17 cellular contexts compared by ENCODE assay signal in the genomic region with DNA sequence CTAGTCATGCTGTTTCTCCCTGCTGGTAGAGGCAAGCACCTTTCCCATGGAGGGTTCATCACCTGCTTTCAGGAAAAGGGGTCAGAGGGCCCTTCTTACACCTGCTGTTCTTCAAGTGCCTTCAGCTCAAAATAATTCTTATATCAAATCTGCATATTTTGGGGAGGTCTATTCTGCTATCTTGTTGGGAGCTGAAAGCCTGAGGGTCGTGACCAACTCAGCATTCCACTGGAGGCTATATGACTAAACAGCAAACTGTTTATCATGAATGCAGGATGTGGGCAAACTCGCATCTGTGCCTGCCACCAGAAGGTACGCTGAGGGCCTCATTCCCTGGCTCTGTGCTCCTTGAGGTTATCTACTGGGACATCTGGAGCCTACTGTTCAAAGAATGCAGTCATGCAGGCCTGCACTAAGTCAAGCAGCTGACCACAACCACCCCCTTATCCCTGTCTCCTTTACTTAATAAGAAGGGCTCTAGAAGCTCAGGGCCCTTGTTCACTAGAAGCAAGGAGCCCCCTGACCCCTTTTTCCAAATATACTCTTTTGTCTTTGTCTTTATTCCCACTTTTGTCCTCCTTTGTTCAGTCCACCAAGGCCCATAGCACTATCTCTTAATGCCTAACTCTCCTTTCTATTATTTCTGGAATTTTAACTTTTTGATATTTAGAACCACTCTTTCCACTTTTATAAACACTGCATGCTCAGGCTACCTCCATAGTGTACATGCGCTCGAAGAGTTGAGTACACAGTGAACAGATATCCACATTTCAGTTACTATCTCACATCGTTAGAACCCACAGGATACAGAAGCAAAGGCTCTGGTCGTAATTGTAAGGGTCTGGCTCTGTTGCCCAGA. TPM values are rescaled to one million over a fixed set of nuclear protein-coding genes. Genes with fewer than 3 reads are reported as not detected.
DNase-seq lines count a peak whose midpoint lies in the region; TF ChIP-seq lines count a peak whose summit lies in the region.
"Had no signal": no experiment of that assay in that cellular context is flagged by ENCODE, and none has a peak within 500 bp of the region (broad histone marks: within the 10 kb centered on the region; RNA-seq: fewer than 3 reads in every experiment).

No MANE protein-coding gene starts in this region.

- H3K4me2 ChIP-seq in Karpas-422 (ENCODE audit: low read depth, low read length, poor library complexity, severe bottlenecking), result no peak overlapping the region
- H3K4me2 ChIP-seq: BLaER1 had no signal

- no peaks in the 10 kb centered on the region for H3K36me3 Mint-ChIP-seq in endothelial cell (ENCODE audit: low read depth, unreplicated experiment)

- H3K27me3 Mint-ChIP-seq in endothelial cell (ENCODE audit: unreplicated experiment), result peaks cover 11% of the 10 kb centered on the region

- TF ChIP-seq POLR2A in spleen (IDR thresholded peaks at IDR 0.05), result no peak

- no peaks in the 10 kb centered on the region for H3K36me3 ChIP-seq in spleen
- no peaks in the 10 kb centered on the region for H3K36me3 ChIP-seq in Karpas-422 (ENCODE audit: insufficient read depth, low read length)
- H3K36me3 ChIP-seq: HAP-1 had no signal

- peaks cover 10% of the 10 kb centered on the region for H3K4me1 Mint-ChIP-seq in endothelial cell (ENCODE audit: unreplicated experiment)

- H3K27ac Mint-ChIP-seq in endothelial cell (ENCODE audit: unreplicated experiment), result no peak overlapping the region

- H3K4me1 ChIP-seq in spleen (peaks cover 0 to 16% (median 13%) of the 10 kb centered on the region in 6 donors), Karpas-422 (ENCODE audit: low read length) (no peaks in the 10 kb centered on the region)
- H3K4me1 ChIP-seq: BLaER1, HAP-1 had no signal

- H2AFZ ChIP-seq in Karpas-422 (ENCODE audit: low read length), result no peak overlapping the region

- no peaks in the 10 kb centered on the region for H3K79me2 ChIP-seq in Karpas-422 (ENCODE audit: low read length)

- H3K9ac ChIP-seq in Karpas-422 (ENCODE audit: low read length), result no peak overlapping the region
- H3K9ac ChIP-seq: BLaER1 had no signal

- H3K4me3 Mint-ChIP-seq in endothelial cell (ENCODE audit: unreplicated experiment), result peak overlapping the region; percentile 22

- no peak overlapping the region for H3K27ac ChIP-seq in spleen
- no peak overlapping the region for H3K27ac ChIP-seq in Karpas-422 (ENCODE audit: low read length)
- H3K27ac ChIP-seq: BLaER1 had no signal

- TF ChIP-seq CTCF in endothelial cell (IDR thresholded peaks at IDR 0.05; ENCODE audit: unreplicated experiment), result no peak
- no peak for TF ChIP-seq CTCF in spleen (IDR thresholded peaks at IDR 0.05 in 8 of 11, conservative IDR thresholded peaks at IDR 0.05 in 3 of 11)

- peaks cover 0 to 29% (median 13%) of the 10 kb centered on the region in 7 donors for H3K27me3 ChIP-seq in spleen (replicated peaks in 1 of 7)
- H3K27me3 ChIP-seq in Karpas-422 (ENCODE audit: low read length), result no peaks in the 10 kb centered on the region

- 85 to 92% (median 87%) methylated on average over 7 of the region's 7 CpGs for WGBS in spleen, 5 donors

- no peaks in the 10 kb centered on the region for H4K20me1 ChIP-seq in Karpas-422 (ENCODE audit: insufficient read depth, low read depth, low read length)

- H3K9me2 ChIP-seq in Karpas-422 (replicated peaks; ENCODE audit: insufficient read depth, low read length), result no peaks in the 10 kb centered on the region

- DNase-seq in H4 (ENCODE audit: low spot score) (peak; percentile 67), OCI-M2 (lab: John Stamatoyannopoulos, UW; ENCODE audit: unreplicated experiment) (peak; percentile 29), endothelial cell (ENCODE audit: low spot score) (no peak), spleen (peak; percentile 22), Karpas-422 (no peak), HPDE6-E6E7 (ENCODE audit: extremely low spot score) (no peak), SHP77 (lab: John Stamatoyannopoulos, UW) (no peak)
- DNase-seq: DMS 273 treated with DMSO at 0.1 percent for 48 hours, NCI-H1092 treated with DMSO at 0.1 percent for 48 hours, NCI-H187, NCI-H446 treated with DMSO at 0.1 percent for 48 hours, NCI-H748 treated with DMSO at 0.1 percent for 48 hours, SW 1271 had no signal

- intact Hi-C loops in spleen (cut with DNase I; ENCODE audit: low total_unique reads), result no loop called here

- H3K4me3 ChIP-seq in spleen (no peak overlapping the region), Karpas-422 (ENCODE audit: low read length) (no peak overlapping the region)
- H3K4me3 ChIP-seq: BLaER1, GM12878, HAP-1 had no signal

- H3K9me3 ChIP-seq in spleen (no peaks in the 10 kb centered on the region), Karpas-422 (ENCODE audit: low read length) (no peaks in the 10 kb centered on the region)
- H3K9me3 ChIP-seq: HAP-1 had no signal

- H3K9me3 Mint-ChIP-seq in endothelial cell (ENCODE audit: unreplicated experiment), result no peaks in the 10 kb centered on the region

RNA-seq across cellular contexts. Expression of a gene that starts 4.5 kb away (rescaled TPM):
- not detected in 2 replicates for total RNA-seq in H4 (2014; rRNA removed; shearing (Covaris generic))
- 2.3 TPM for total RNA-seq in endothelial cell (ENCODE audit: unreplicated experiment)
- total RNA-seq in spleen, result 1 to 10 TPM; 3.5 to 7.1 (median 5.4) TPM
- polyA plus RNA-seq in spleen, result 1 to 10 TPM in 1 of 3 donors, under 1 TPM in 2; 0.36 to 4.0 (median 0.96) TPM
- total RNA-seq in Karpas-422 (2014; rRNA removed; shearing (Covaris generic); ENCODE audit: low replicate concordance), result 0.29 TPM in 1 of 2 replicates, not detected in the other
- total RNA-seq: G401, GM12878 had no signal

RNA-seq across cellular contexts. Expression of a gene that starts 14.6 kb away (rescaled TPM):
- 6.8 and 8.4 TPM in 2 replicates for total RNA-seq in H4 (2014; rRNA removed; shearing (Covaris generic))
- total RNA-seq in endothelial cell (ENCODE audit: unreplicated experiment) (39.9 TPM), spleen (10 to 100 TPM; 33.4 to 49.4 (median 39.8) TPM)
- polyA plus RNA-seq in spleen, result 10 to 100 TPM; 14.1 to 26.8 (median 20.7) TPM
- 27.7 and 39.5 TPM in 2 replicates for total RNA-seq in Karpas-422 (2014; rRNA removed; shearing (Covaris generic); ENCODE audit: low replicate concordance)

Comparison
In these comparisons a context has a peak if more than half of its experiments do, and no peak if none do; other contexts are left out.
1. DNase-seq: peak in H4 (single experiment), OCI-M2 (single experiment) and spleen (single experiment); none in endothelial cell (single experiment), Karpas-422 (single experiment), HPDE6-E6E7 (single experiment) and SHP77 (0 of 2).